In the genomic region with DNA sequence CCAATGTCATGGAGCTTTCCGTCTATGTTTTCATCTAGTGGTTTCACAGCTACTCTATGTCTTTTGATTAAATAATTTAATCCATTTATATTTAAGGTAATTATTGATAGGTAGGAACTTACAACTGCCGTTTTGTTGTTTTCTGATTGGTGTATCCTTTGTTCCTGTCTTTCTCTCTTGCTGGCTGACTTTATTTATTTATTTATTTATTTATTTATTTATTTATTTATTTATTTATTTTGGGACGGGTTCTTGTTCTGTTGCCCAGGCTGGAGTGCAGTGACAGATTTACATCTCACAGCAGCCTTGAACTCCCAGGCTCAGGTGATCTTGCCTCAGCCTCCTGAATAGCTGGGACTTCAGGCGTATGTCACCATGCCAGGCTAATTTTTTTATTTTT, we compare ENCODE assay signal across 30 cellular contexts.
DNase-seq lines count a peak whose midpoint lies in the region; ATAC-seq, FAIRE-seq and TF ChIP-seq lines count a peak whose summit lies in the region.
"Had no signal": no experiment of that assay in that cellular context is flagged by ENCODE, and none has a peak within 500 bp of the region (broad histone marks: within the 10 kb centered on the region; RNA-seq: fewer than 3 reads in every experiment).

No MANE protein-coding gene starts in this region.

- WGBS in A549 (ENCODE audit: missing lambda C conversion rate) = 41% methylated on average over 4 of the region's 4 CpGs
- WGBS in stomach, 5 donors = 72 to 93% (median 90%) methylated on average over 4 of the region's 4 CpGs

- no peak for TF ChIP-seq RAD21 in A549 (conservative IDR thresholded peaks at IDR 0.05 in 1 of 2, IDR thresholded peaks at IDR 0.05 in 1 of 2)

- ATAC-seq in A549 = no peak
- ATAC-seq: CD8-positive, alpha-beta T cell had no signal

- intact Hi-C loops in stomach (cut with DNase I; ENCODE audit: low total_unique reads) = no loop called here

- H3K27me3 ChIP-seq in stomach = no peaks in the 10 kb centered on the region
- H3K27me3 ChIP-seq: BLaER1; BLaER1 treated with 17β-estradiol and CSF1 and Interleukin-3, amounts not matched to agents 10 nM and 100 nM had no signal

- no peak overlapping the region for H3K4me2 ChIP-seq in A549
- H3K4me2 ChIP-seq: BLaER1; BLaER1 treated with 17β-estradiol and CSF1 and Interleukin-3, amounts not matched to agents 10 nM and 100 nM had no signal

- TF ChIP-seq EP300 in A549 (IDR thresholded peaks at IDR 0.05) (no peak), stomach (IDR thresholded peaks at IDR 0.05) (no peak)

- H3K27ac ChIP-seq in A549 (no peak overlapping the region), HEK293 (ENCODE audit: extremely low read depth, low read depth, low read length) (no peak overlapping the region), stomach (no peak overlapping the region)
- H3K27ac ChIP-seq: 22Rv1; BLaER1; BLaER1 treated with 17β-estradiol and CSF1 and Interleukin-3, amounts not matched to agents 10 nM and 100 nM; C4-2B had no signal

- no peak for TF ChIP-seq CTCF in A549 (IDR thresholded peaks at IDR 0.05)
- TF ChIP-seq CTCF in HEK293 (tag by site-specific recombination; IDR thresholded peaks at IDR 0.05) = no peak
- no peak for TF ChIP-seq CTCF in stomach (IDR thresholded peaks at IDR 0.05)

- FAIRE-seq in A549 (lab: Jason Lieb, UNC) = no peak
- FAIRE-seq: A204.1, D721Med had no signal

- TF ChIP-seq POLR2A in A549 (IDR thresholded peaks at IDR 0.05; ENCODE audit: low read length) (no peak), stomach (IDR thresholded peaks at IDR 0.05) (no peak)

- DNase-seq in A549 (ENCODE audit: low read depth in 1 of 2, low spot score in 1 of 2) (no peak), NCI-H510A treated with DMSO at 0.1 percent for 48 hours (lab: John Stamatoyannopoulos, UW) (no peak), stomach (no peak)
- DNase-seq: 8988T; ACHN; AML-193; BE2C; C1 segment of cervical spinal cord; Caco-2; Calu3; CD4-positive, alpha-beta memory T cell; CD4-positive, alpha-beta T cell; CD4-positive, CD25-positive, alpha-beta regulatory T cell; CD8-positive, alpha-beta memory T cell; CD8-positive, alpha-beta T cell; COR-L47; DMS 273 treated with DMSO at 0.1 percent for 48 hours; DMS153; DMS53; DMS79; DMS79 treated with DMSO at 0.1 percent for 48 hours; DND-41; EL had no signal

- H3K36me3 ChIP-seq in HEK293 (ENCODE audit: control insufficient read depth in 2 of 2, insufficient read depth in 1 of 2, low read length in 2 of 2) (no peaks in the 10 kb centered on the region), stomach (no peaks in the 10 kb centered on the region)
- H3K36me3 ChIP-seq: BE2C; BLaER1; BLaER1 treated with 17β-estradiol and CSF1 and Interleukin-3, amounts not matched to agents 10 nM and 100 nM had no signal

- H3K4me1 ChIP-seq in A549 (no peaks in the 10 kb centered on the region), HEK293 (ENCODE audit: control insufficient read depth, insufficient read depth, low read length) (no peaks in the 10 kb centered on the region), stomach (no peaks in the 10 kb centered on the region)
- H3K4me1 ChIP-seq: BE2C; BLaER1; BLaER1 treated with 17β-estradiol and CSF1 and Interleukin-3, amounts not matched to agents 10 nM and 100 nM; Caco-2 had no signal

- POLR2A ChIA-PET in A549 (lab: Yijun Ruan, JAX) (no interaction called here), HEK293 (lab: Yijun Ruan, JAX) (no interaction called here)

- H3K9me3 ChIP-seq in A549 (no peaks in the 10 kb centered on the region), HEK293 (ENCODE audit: control insufficient read depth, insufficient read depth, low read depth, low read length) (no peaks in the 10 kb centered on the region), stomach (peaks cover 0 to 5% (median 2%) of the 10 kb centered on the region in 4 donors)
- H3K9me3 ChIP-seq: BE2C, BLaER1, Caco-2 had no signal

- CTCF ChIA-PET in A549 (lab: Yijun Ruan, JAX) (no interaction called here), HEK293 (lab: Yijun Ruan, JAX) (no interaction called here)

- H3K4me3 ChIP-seq in A549 = no peak overlapping the region
- H3K4me3 ChIP-seq in HEK293 (ENCODE audit: low read depth, low read length) = no peak overlapping the region
- no peak overlapping the region for H3K4me3 ChIP-seq in stomach
- H3K4me3 ChIP-seq: BLaER1; BLaER1 treated with 17β-estradiol and CSF1 and Interleukin-3, amounts not matched to agents 10 nM and 100 nM had no signal

TF ChIP-seq in A549, 52 proteins besides CTCF, POLR2A, EP300 and RAD21:
- no peak for TF ChIP-seq MAZ (IDR thresholded peaks at IDR 0.05; ENCODE audit: borderline replicate concordance, low read depth, low read length)
- no peak for TF ChIP-seq EHMT2 (IDR thresholded peaks at IDR 0.05; ENCODE audit: low read depth)
- peak; percentile 61 for TF ChIP-seq ZC3H11A (IDR thresholded peaks at IDR 0.05)
- no peak for TF ChIP-seq MAFK (IDR thresholded peaks at IDR 0.05; ENCODE audit: partially characterized antibody)
- TF ChIP-seq, protein P1, sequence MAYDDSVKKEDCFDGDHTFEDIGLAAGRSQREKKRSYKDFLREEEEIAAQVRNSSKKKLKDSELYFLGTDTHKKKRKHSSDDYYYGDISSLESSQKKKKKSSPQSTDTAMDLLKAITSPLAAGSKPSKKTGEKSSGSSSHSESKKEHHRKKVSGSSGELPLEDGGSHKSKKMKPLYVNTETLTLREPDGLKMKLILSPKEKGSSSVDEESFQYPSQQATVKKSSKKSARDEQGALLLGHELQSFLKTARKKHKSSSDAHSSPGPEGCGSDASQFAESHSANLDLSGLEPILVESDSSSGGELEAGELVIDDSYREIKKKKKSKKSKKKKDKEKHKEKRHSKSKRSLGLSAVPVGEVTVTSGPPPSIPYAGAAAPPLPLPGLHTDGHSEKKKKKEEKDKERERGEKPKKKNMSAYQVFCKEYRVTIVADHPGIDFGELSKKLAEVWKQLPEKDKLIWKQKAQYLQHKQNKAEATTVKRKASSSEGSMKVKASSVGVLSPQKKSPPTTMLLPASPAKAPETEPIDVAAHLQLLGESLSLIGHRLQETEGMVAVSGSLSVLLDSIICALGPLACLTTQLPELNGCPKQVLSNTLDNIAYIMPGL (CRISPR knock-in tag; IDR thresholded peaks at IDR 0.05; ENCODE audit: borderline replicate concordance) = no peak
- TF ChIP-seq FOSB (CRISPR knock-in tag; IDR thresholded peaks at IDR 0.05) = no peak
- TF ChIP-seq BHLHE40 (IDR thresholded peaks at IDR 0.05; ENCODE audit: low read depth, low read length) = no peak
- TF ChIP-seq, protein P2, sequence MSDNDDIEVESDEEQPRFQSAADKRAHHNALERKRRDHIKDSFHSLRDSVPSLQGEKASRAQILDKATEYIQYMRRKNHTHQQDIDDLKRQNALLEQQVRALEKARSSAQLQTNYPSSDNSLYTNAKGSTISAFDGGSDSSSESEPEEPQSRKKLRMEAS (IDR thresholded peaks at IDR 0.05) = no peak

TF ChIP-seq in HEK293, 187 proteins besides CTCF, POLR2A, EP300 and RAD21 (continues in another document):
- no peak for TF ChIP-seq ZNF785 (tag by site-specific recombination; IDR thresholded peaks at IDR 0.05)
- TF ChIP-seq ZBTB20 (tag by site-specific recombination; IDR thresholded peaks at IDR 0.05) = no peak
- no peak for TF ChIP-seq ZNF324 (tag by site-specific recombination; IDR thresholded peaks at IDR 0.05)
- TF ChIP-seq ZNF768 (tag by site-specific recombination; IDR thresholded peaks at IDR 0.05) = no peak
- TF ChIP-seq ZNF623 (tag by site-specific recombination; IDR thresholded peaks at IDR 0.05) = peak; percentile 52
- TF ChIP-seq, protein P3, sequence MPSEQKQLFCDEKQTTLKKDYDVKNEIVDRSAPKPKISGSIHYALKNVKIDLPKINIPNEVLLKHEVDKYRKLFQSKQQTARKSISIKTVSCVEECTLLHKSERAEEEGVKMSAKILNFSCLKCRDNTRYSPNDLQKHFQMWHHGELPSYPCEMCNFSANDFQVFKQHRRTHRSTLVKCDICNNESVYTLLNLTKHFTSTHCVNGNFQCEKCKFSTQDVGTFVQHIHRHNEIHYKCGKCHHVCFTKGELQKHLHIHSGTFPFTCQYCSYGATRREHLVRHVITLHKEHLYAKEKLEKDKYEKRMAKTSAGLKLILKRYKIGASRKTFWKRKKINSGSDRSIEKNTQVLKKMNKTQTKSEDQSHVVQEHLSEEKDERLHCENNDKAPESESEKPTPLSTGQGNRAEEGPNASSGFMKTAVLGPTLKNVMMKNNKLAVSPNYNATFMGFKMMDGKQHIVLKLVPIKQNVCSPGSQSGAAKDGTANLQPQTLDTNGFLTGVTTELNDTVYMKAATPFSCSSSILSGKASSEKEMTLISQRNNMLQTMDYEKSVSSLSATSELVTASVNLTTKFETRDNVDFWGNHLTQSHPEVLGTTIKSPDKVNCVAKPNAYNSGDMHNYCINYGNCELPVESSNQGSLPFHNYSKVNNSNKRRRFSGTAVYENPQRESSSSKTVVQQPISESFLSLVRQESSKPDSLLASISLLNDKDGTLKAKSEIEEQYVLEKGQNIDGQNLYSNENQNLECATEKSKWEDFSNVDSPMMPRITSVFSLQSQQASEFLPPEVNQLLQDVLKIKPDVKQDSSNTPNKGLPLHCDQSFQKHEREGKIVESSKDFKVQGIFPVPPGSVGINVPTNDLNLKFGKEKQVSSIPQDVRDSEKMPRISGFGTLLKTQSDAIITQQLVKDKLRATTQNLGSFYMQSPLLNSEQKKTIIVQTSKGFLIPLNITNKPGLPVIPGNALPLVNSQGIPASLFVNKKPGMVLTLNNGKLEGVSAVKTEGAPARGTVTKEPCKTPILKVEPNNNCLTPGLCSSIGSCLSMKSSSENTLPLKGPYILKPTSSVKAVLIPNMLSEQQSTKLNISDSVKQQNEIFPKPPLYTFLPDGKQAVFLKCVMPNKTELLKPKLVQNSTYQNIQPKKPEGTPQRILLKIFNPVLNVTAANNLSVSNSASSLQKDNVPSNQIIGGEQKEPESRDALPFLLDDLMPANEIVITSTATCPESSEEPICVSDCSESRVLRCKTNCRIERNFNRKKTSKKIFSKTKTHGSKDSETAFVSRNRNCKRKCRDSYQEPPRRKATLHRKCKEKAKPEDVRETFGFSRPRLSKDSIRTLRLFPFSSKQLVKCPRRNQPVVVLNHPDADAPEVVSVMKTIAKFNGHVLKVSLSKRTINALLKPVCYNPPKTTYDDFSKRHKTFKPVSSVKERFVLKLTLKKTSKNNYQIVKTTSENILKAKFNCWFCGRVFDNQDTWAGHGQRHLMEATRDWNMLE (tag by site-specific recombination; conservative IDR thresholded peaks at IDR 0.05; ENCODE audit: low read depth) = peak; percentile 66
- TF ChIP-seq ZNF654 (tag by site-specific recombination; IDR thresholded peaks at IDR 0.05; ENCODE audit: low read depth) = peak; percentile 20; the same call in 1 of the 2 replicates
- TF ChIP-seq ZNF555 (tag by site-specific recombination; conservative IDR thresholded peaks at IDR 0.05) = peak; percentile 55
- TF ChIP-seq ZNF426 (tag by site-specific recombination; IDR thresholded peaks at IDR 0.05) = peak; percentile 53
- 0 out of 2 replicates have a peak, but pooled peaks have one; percentile 9 for TF ChIP-seq ZNF560 (tag by site-specific recombination; IDR thresholded peaks at IDR 0.05; ENCODE audit: borderline replicate concordance)
